Comparison of ENCODE assay signal across 8 cellular contexts in genomic region chr19:12163841-12164240, GRCh38. TPM values are rescaled to one million over a fixed set of nuclear protein-coding genes. Genes with fewer than 3 reads are reported as not detected.
DNase-seq lines count a peak whose midpoint lies in the region; ATAC-seq and TF ChIP-seq lines count a peak whose summit lies in the region.

No MANE protein-coding gene starts in this region.

- WGBS in hepatocyte (ENCODE audit: low lambda C conversion rate, missing lambda C conversion rate): 12% methylated on average over 2 of the region's 2 CpGs

- peaks cover 5% of the 10 kb centered on the region for H3K9me3 Mint-ChIP-seq in T-helper 2 cell treated with Interferon-gamma antibody and Interleukin-4, amounts not matched to agents 5 μg/mL and 100 μg/mL, for 36 hours
- no peaks in the 10 kb centered on the region for H3K9me3 Mint-ChIP-seq in WTC11
- no peaks in the 10 kb centered on the region for H3K9me3 Mint-ChIP-seq in stimulated activated naive CD8-positive, alpha-beta T cell treated with anti-CD3 and anti-CD28 coated beads, Interleukin-15, amount 100 ng/mL, for 72 hours

- POLR2A ChIA-PET in WTC11 (lab: Charles Lee): no interaction called here

- H3K4me1 ChIP-seq in hepatocyte (ENCODE audit: insufficient read depth): peaks cover 10% of the 10 kb centered on the region

- TF ChIP-seq CTCF in WTC11 (IDR thresholded peaks at IDR 0.05) (no peak), hepatocyte (IDR thresholded peaks at IDR 0.05; ENCODE audit: poor library complexity) (no peak)

- H3K4me2 ChIP-seq in hepatocyte: peak overlapping the region; percentile 90

- H3K9me3 ChIP-seq in hepatocyte (ENCODE audit: low read depth): no peaks in the 10 kb centered on the region

- H2AFZ ChIP-seq in hepatocyte: peak overlapping the region; percentile 41

- peaks cover 55% of the 10 kb centered on the region for H3K79me2 ChIP-seq in hepatocyte

- peak overlapping the region; percentile 93 for H3K27ac ChIP-seq in hepatocyte

- peak overlapping the region; percentile 84 for H3K4me3 ChIP-seq in hepatocyte

- ATAC-seq in WTC11 (no peak), GM19035 (IDR thresholded peaks at IDR 0.05; ENCODE audit: unreplicated experiment) (no peak), HG03565 (IDR thresholded peaks at IDR 0.05; ENCODE audit: unreplicated experiment) (no peak)
- ATAC-seq in stimulated activated naive CD8-positive, alpha-beta T cell treated with anti-CD3 and anti-CD28 coated beads, Interleukin-15, amount 100 ng/mL, for 72 hours: no peak

- H3K27me3 Mint-ChIP-seq in T-helper 2 cell treated with Interferon-gamma antibody and Interleukin-4, amounts not matched to agents 5 μg/mL and 100 μg/mL, for 36 hours (ENCODE audit: low read depth): no peaks in the 10 kb centered on the region
- peaks cover 5% of the 10 kb centered on the region for H3K27me3 Mint-ChIP-seq in WTC11 (ENCODE audit: low read depth)
- no peaks in the 10 kb centered on the region for H3K27me3 Mint-ChIP-seq in stimulated activated naive CD8-positive, alpha-beta T cell treated with anti-CD3 and anti-CD28 coated beads, Interleukin-15, amount 100 ng/mL, for 72 hours

- no peaks in the 10 kb centered on the region for H4K20me1 ChIP-seq in hepatocyte (ENCODE audit: insufficient read depth, poor library complexity, severe bottlenecking)

- CTCF ChIA-PET in WTC11 (lab: Charles Lee): interaction anchor here (1.5 to 2.9 kb wide), 3 partner anchors 23 to 199 kb away, joined by 6 to 16 read pairs (median 15); partner anchors contain the start of genes ZNF20 and ZNF763

- H3K4me3 Mint-ChIP-seq in T-helper 2 cell treated with Interferon-gamma antibody and Interleukin-4, amounts not matched to agents 5 μg/mL and 100 μg/mL, for 36 hours: peak overlapping the region; percentile 99
- peak overlapping the region; percentile 94 for H3K4me3 Mint-ChIP-seq in WTC11
- H3K4me3 Mint-ChIP-seq in stimulated activated naive CD8-positive, alpha-beta T cell treated with anti-CD3 and anti-CD28 coated beads, Interleukin-15, amount 100 ng/mL, for 72 hours: peak overlapping the region; percentile 83 to 100

- DNase-seq in T-helper 2 cell treated with Interferon-gamma antibody and Interleukin-4, amounts not matched to agents 5 μg/mL and 100 μg/mL, for 36 hours (ENCODE audit: low spot score): no peak
- DNase-seq in T-helper 2 cell: no peak
- DNase-seq in WTC11 (ENCODE audit: low spot score): no peak
- DNase-seq in hepatocyte (ENCODE audit: low spot score): peak; percentile 19
- DNase-seq in stimulated activated naive CD8-positive, alpha-beta T cell treated with anti-CD3 and anti-CD28 coated beads, Interleukin-15, amount 100 ng/mL, for 72 hours: no peak
- DNase-seq in A172 (ENCODE audit: low spot score): no peak

- peak overlapping the region; percentile 99 for H3K27ac Mint-ChIP-seq in T-helper 2 cell treated with Interferon-gamma antibody and Interleukin-4, amounts not matched to agents 5 μg/mL and 100 μg/mL, for 36 hours
- H3K27ac Mint-ChIP-seq in WTC11: peak overlapping the region; percentile 92
- H3K27ac Mint-ChIP-seq in stimulated activated naive CD8-positive, alpha-beta T cell treated with anti-CD3 and anti-CD28 coated beads, Interleukin-15, amount 100 ng/mL, for 72 hours: peak overlapping the region; percentile 94 to 100

- H3K27me3 ChIP-seq in hepatocyte: no peaks in the 10 kb centered on the region

- H3K36me3 Mint-ChIP-seq in T-helper 2 cell treated with Interferon-gamma antibody and Interleukin-4, amounts not matched to agents 5 μg/mL and 100 μg/mL, for 36 hours (ENCODE audit: low read depth): peaks cover 33% of the 10 kb centered on the region
- no peaks in the 10 kb centered on the region for H3K36me3 Mint-ChIP-seq in WTC11

- H3K36me3 ChIP-seq in hepatocyte (replicated peaks; ENCODE audit: insufficient read depth, low read depth): no peaks in the 10 kb centered on the region

- no peaks in the 10 kb centered on the region for H3K9me2 ChIP-seq in hepatocyte (replicated peaks; ENCODE audit: insufficient read depth)

- peaks cover 24% of the 10 kb centered on the region for H3K4me1 Mint-ChIP-seq in T-helper 2 cell treated with Interferon-gamma antibody and Interleukin-4, amounts not matched to agents 5 μg/mL and 100 μg/mL, for 36 hours (ENCODE audit: low read depth)
- peaks cover 8% of the 10 kb centered on the region for H3K4me1 Mint-ChIP-seq in WTC11
- H3K4me1 Mint-ChIP-seq in stimulated activated naive CD8-positive, alpha-beta T cell treated with anti-CD3 and anti-CD28 coated beads, Interleukin-15, amount 100 ng/mL, for 72 hours: peaks cover 55% of the 10 kb centered on the region

TF ChIP-seq in WTC11, 78 proteins besides CTCF, POLR2A, EP300 and RAD21:
- TF ChIP-seq, protein P1, sequence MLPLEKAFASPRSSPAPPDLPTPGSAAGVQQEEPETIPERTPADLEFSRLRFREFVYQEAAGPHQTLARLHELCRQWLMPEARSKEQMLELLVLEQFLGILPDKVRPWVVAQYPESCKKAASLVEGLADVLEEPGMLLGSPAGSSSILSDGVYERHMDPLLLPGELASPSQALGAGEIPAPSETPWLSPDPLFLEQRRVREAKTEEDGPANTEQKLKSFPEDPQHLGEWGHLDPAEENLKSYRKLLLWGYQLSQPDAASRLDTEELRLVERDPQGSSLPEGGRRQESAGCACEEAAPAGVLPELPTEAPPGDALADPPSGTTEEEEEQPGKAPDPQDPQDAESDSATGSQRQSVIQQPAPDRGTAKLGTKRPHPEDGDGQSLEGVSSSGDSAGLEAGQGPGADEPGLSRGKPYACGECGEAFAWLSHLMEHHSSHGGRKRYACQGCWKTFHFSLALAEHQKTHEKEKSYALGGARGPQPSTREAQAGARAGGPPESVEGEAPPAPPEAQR (CRISPR knock-in tag; IDR thresholded peaks at IDR 0.05): no peak
- TF ChIP-seq ELF4 (CRISPR knock-in tag; IDR thresholded peaks at IDR 0.05; ENCODE audit: low read depth) (no peak), HMGA2 (CRISPR knock-in tag; IDR thresholded peaks at IDR 0.05) (no peak), ATF1 (CRISPR knock-in tag; IDR thresholded peaks at IDR 0.05) (no peak), TEAD1 (CRISPR knock-in tag; IDR thresholded peaks at IDR 0.05) (no peak), GTF2I (CRISPR knock-in tag; conservative IDR thresholded peaks at IDR 0.05) (no peak), ZNF121 (CRISPR knock-in tag; IDR thresholded peaks at IDR 0.05) (no peak)
- TF ChIP-seq, protein P2, sequence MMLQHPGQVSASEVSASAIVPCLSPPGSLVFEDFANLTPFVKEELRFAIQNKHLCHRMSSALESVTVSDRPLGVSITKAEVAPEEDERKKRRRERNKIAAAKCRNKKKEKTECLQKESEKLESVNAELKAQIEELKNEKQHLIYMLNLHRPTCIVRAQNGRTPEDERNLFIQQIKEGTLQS (CRISPR knock-in tag; conservative IDR thresholded peaks at IDR 0.05): no peak
- TF ChIP-seq, protein P3, sequence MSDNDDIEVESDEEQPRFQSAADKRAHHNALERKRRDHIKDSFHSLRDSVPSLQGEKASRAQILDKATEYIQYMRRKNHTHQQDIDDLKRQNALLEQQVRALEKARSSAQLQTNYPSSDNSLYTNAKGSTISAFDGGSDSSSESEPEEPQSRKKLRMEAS (CRISPR knock-in tag; IDR thresholded peaks at IDR 0.05): no peak
TF ChIP-seq in WTC11: peak in this region for 0.

RNA-seq across cellular contexts. Expression of gene ZNF136, which starts 0.9 kb away (rescaled TPM):
- total RNA-seq in WTC11 (2021) (6.2 to 6.7 TPM (median 6.7 TPM) in 3 replicates), hepatocyte (9.2 and 10.0 TPM in 2 replicates)
- 5.3 and 7.1 TPM in 2 replicates for polyA plus RNA-seq in hepatocyte
- total RNA-seq in A172 (2014; rRNA removed; shearing (Covaris generic)): 8.8 and 16.1 TPM in 2 replicates

RNA-seq across cellular contexts. Expression of gene ZNF625, which starts 7.3 kb away (rescaled TPM):
- total RNA-seq in WTC11 (2021): 23.9 to 26.0 TPM (median 24.5 TPM) in 3 replicates
- 9.7 and 10.3 TPM in 2 replicates for total RNA-seq in hepatocyte
- polyA plus RNA-seq in hepatocyte: 1.8 and 2.3 TPM in 2 replicates
- 7.7 and 14.5 TPM in 2 replicates for total RNA-seq in A172 (2014; rRNA removed; shearing (Covaris generic))

RNA-seq across cellular contexts. Expression of gene ZNF20, which starts 23.7 kb away (rescaled TPM):
- total RNA-seq in WTC11 (2021) (5.0 to 9.1 TPM (median 7.8 TPM) in 3 replicates), hepatocyte (4.7 and 5.3 TPM in 2 replicates)
- 1.2 and 2.4 TPM in 2 replicates for polyA plus RNA-seq in hepatocyte
- total RNA-seq in A172 (2014; rRNA removed; shearing (Covaris generic)): 7.8 and 11.4 TPM in 2 replicates
